In genomic region chr4:35771571-35771970, GRCh38 we compare ENCODE assay signal across 26 cellular contexts.
"Had no signal": no experiment of that assay in that cellular context is flagged by ENCODE, and none has a peak within 500 bp of the region (broad histone marks: within the 10 kb centered on the region; RNA-seq: fewer than 3 reads in every experiment).

No MANE protein-coding gene starts in this region.

- H3K4me3 Mint-ChIP-seq: activated CD4-positive, alpha-beta memory T cell treated with anti-CD3 and anti-CD28 coated beads, Interleukin-2, amount 10 ng/mL, durations not matched to agents 7 days and 5 days; activated CD4-positive, alpha-beta T cell treated with anti-CD3 and anti-CD28 coated beads for 36 hours; activated naive CD4-positive, alpha-beta T cell treated with anti-CD3 and anti-CD28 coated beads, Interleukin-2, amount 10 ng/mL, durations not matched to agents 7 days and 5 days; activated naive CD8-positive, alpha-beta T cell treated with anti-CD3 and anti-CD28 coated beads for 36 hours; activated T-cell treated with anti-CD3 and anti-CD28 coated beads, Interleukin-2, amount 50 U/mL, for 72 hours; central memory CD8-positive, alpha-beta T cell; T-helper 2 cell treated with Interferon-gamma antibody and Interleukin-4, amounts not matched to agents 5 μg/mL and 100 μg/mL, for 36 hours had no signal

- ATAC-seq: activated CD4-positive, alpha-beta T cell treated with anti-CD3 and anti-CD28 coated beads for 36 hours; activated T-cell treated with anti-CD3 and anti-CD28 coated beads, Interleukin-2, amount 50 U/mL, for 72 hours had no signal

- H2AFZ ChIP-seq: PC-9 had no signal

- H3K4me2 ChIP-seq: PC-9 had no signal

- H3K4me1 ChIP-seq: adrenal gland had no signal

- H3K27me3 ChIP-seq: adrenal gland, MG63 had no signal

- H3K36me3 ChIP-seq: adrenal gland, MG63, WERI-Rb-1 had no signal

- H3K27ac Mint-ChIP-seq: activated CD4-positive, alpha-beta memory T cell treated with anti-CD3 and anti-CD28 coated beads, Interleukin-2, amount 10 ng/mL, durations not matched to agents 7 days and 5 days; activated CD4-positive, alpha-beta T cell treated with anti-CD3 and anti-CD28 coated beads for 36 hours; activated naive CD4-positive, alpha-beta T cell treated with anti-CD3 and anti-CD28 coated beads, Interleukin-2, amount 10 ng/mL, durations not matched to agents 7 days and 5 days; activated naive CD8-positive, alpha-beta T cell treated with anti-CD3 and anti-CD28 coated beads for 36 hours; activated T-cell treated with anti-CD3 and anti-CD28 coated beads, Interleukin-2, amount 50 U/mL, for 72 hours; activated T-helper 2 cell treated with anti-CD3 and anti-CD28 coated beads, Interferon-gamma antibody, Interleukin-2, Interleukin-4, amounts not matched to agents 10 μg/mL and 5 μg/mL and 100 μg/mL, durations not matched to agents 14 hours and 24 hours and 36 hours; T-helper 2 cell treated with Interferon-gamma antibody and Interleukin-4, amounts not matched to agents 5 μg/mL and 100 μg/mL, for 36 hours had no signal

- H3K9me3 ChIP-seq: adrenal gland, MG63 had no signal

- H3K27me3 Mint-ChIP-seq: activated CD4-positive, alpha-beta memory T cell treated with anti-CD3 and anti-CD28 coated beads, Interleukin-2, amount 10 ng/mL, durations not matched to agents 7 days and 5 days; activated CD4-positive, alpha-beta T cell treated with anti-CD3 and anti-CD28 coated beads for 36 hours; activated naive CD4-positive, alpha-beta T cell treated with anti-CD3 and anti-CD28 coated beads, Interleukin-2, amount 10 ng/mL, durations not matched to agents 7 days and 5 days; activated naive CD8-positive, alpha-beta T cell treated with anti-CD3 and anti-CD28 coated beads for 36 hours; central memory CD8-positive, alpha-beta T cell had no signal

- H3K4me1 Mint-ChIP-seq: activated CD4-positive, alpha-beta memory T cell treated with anti-CD3 and anti-CD28 coated beads, Interleukin-2, amount 10 ng/mL, durations not matched to agents 7 days and 5 days; activated CD4-positive, alpha-beta T cell treated with anti-CD3 and anti-CD28 coated beads for 36 hours; activated naive CD4-positive, alpha-beta T cell treated with anti-CD3 and anti-CD28 coated beads, Interleukin-2, amount 10 ng/mL, durations not matched to agents 7 days and 5 days; activated naive CD8-positive, alpha-beta T cell treated with anti-CD3 and anti-CD28 coated beads for 36 hours; central memory CD8-positive, alpha-beta T cell had no signal

- DNase-seq: activated CD4-positive, alpha-beta memory T cell treated with anti-CD3 and anti-CD28 coated beads, Interleukin-2, amount 10 ng/mL, durations not matched to agents 7 days and 5 days; activated CD4-positive, alpha-beta T cell treated with anti-CD3 and anti-CD28 coated beads for 36 hours; activated CD4-positive, alpha-beta T cell treated with anti-CD3 and anti-CD28 coated beads, Interleukin-2, amount 50 U/mL, for 1 hour; activated CD8-positive, alpha-beta memory T cell treated with anti-CD3 and anti-CD28 coated beads, Interleukin-2, amount 50 U/mL, for 4 hours; activated gamma-delta T cell treated with Interleukin-2 at 50 U/mL for 16 hours; activated naive CD4-positive, alpha-beta T cell treated with anti-CD3 and anti-CD28 coated beads, Interleukin-2, amount 10 ng/mL, durations not matched to agents 7 days and 5 days; activated naive CD8-positive, alpha-beta T cell treated with anti-CD3 and anti-CD28 coated beads for 36 hours; activated T-cell treated with anti-CD3 and anti-CD28 coated beads, Interleukin-2, amount 50 U/mL, for 72 hours; adrenal gland; anterior cingulate cortex; KG1; MG63; MV-4-11; NCI-H1092 treated with DMSO at 0.1 percent for 48 hours; NCI-H1417 treated with DMSO at 0.1 percent for 48 hours; NCI-H1694 treated with DMSO at 0.1 percent for 48 hours; NCI-H2029 treated with DMSO at 0.1 percent for 48 hours; NCI-H510A treated with DMSO at 0.1 percent for 48 hours; NCI-H69; PC-9; SIG-M5; T-helper 1 cell had no signal

- H3K4me3 ChIP-seq: adrenal gland, MG63, PC-9 had no signal

- H3K36me3 Mint-ChIP-seq: activated naive CD4-positive, alpha-beta T cell treated with anti-CD3 and anti-CD28 coated beads, Interleukin-2, amount 10 ng/mL, durations not matched to agents 7 days and 5 days; activated naive CD8-positive, alpha-beta T cell treated with anti-CD3 and anti-CD28 coated beads for 36 hours had no signal

- H3K27ac ChIP-seq: adrenal gland, PC-9, WERI-Rb-1 had no signal

- H3K9me3 Mint-ChIP-seq: activated CD4-positive, alpha-beta memory T cell treated with anti-CD3 and anti-CD28 coated beads, Interleukin-2, amount 10 ng/mL, durations not matched to agents 7 days and 5 days; activated naive CD4-positive, alpha-beta T cell treated with anti-CD3 and anti-CD28 coated beads, Interleukin-2, amount 10 ng/mL, durations not matched to agents 7 days and 5 days; activated naive CD8-positive, alpha-beta T cell treated with anti-CD3 and anti-CD28 coated beads for 36 hours; activated T-cell treated with anti-CD3 and anti-CD28 coated beads, Interleukin-2, amount 50 U/mL, for 72 hours; activated T-helper 2 cell treated with anti-CD3 and anti-CD28 coated beads, Interferon-gamma antibody, Interleukin-2, Interleukin-4, amounts not matched to agents 10 μg/mL and 5 μg/mL and 100 μg/mL, durations not matched to agents 14 hours and 24 hours and 36 hours; central memory CD8-positive, alpha-beta T cell; T-helper 2 cell treated with Interferon-gamma antibody and Interleukin-4, amounts not matched to agents 5 μg/mL and 100 μg/mL, for 36 hours had no signal
